Comparison of ENCODE assay signal across 8 cellular contexts in genomic region chr1:146012703-146013565, GRCh38. TPM values are rescaled to one million over a fixed set of nuclear protein-coding genes. Genes with fewer than 3 reads are reported as not detected.
DNase-seq lines count a peak whose midpoint lies in the region; ATAC-seq, FAIRE-seq and TF ChIP-seq lines count a peak whose summit lies in the region.

No MANE protein-coding gene starts in this region.

- ATAC-seq in upper lobe of right lung (peak; percentile 68), GM21526 (IDR thresholded peaks at IDR 0.05; ENCODE audit: low FRiP score, unreplicated experiment) (no peak)

- H3K4me1 ChIP-seq in liver (ENCODE audit: control insufficient read depth in 4 of 4, insufficient read depth in 4 of 4, low read length in 3 of 4) (peaks cover 0 to 4% (median 1%) of the 10 kb centered on the region in 4 donors), upper lobe of right lung (peaks cover 18% of the 10 kb centered on the region)

- peak; percentile 85 for DNase-seq in ACHN
- peak; percentile 73 for DNase-seq in GM12865 (ENCODE audit: low read depth)
- DNase-seq in NCI-H187 treated with DMSO at 0.1 percent for 48 hours (lab: John Stamatoyannopoulos, UW) = peak; percentile 72
- DNase-seq in T-helper 2 cell treated with Interferon-gamma antibody and Interleukin-4, amounts not matched to agents 5 μg/mL and 100 μg/mL, for 36 hours (ENCODE audit: low spot score) = peak; percentile 58
- no peak for DNase-seq in upper lobe of right lung

- TF ChIP-seq RAD21 in liver (IDR thresholded peaks at IDR 0.05) = peak; percentile 95 to 96

- no peaks in the 10 kb centered on the region for H3K9me3 Mint-ChIP-seq in T-helper 2 cell treated with Interferon-gamma antibody and Interleukin-4, amounts not matched to agents 5 μg/mL and 100 μg/mL, for 36 hours

- H3K4me3 Mint-ChIP-seq in T-helper 2 cell treated with Interferon-gamma antibody and Interleukin-4, amounts not matched to agents 5 μg/mL and 100 μg/mL, for 36 hours = no peak overlapping the region

- FAIRE-seq in colon (lab: Jason Lieb, UNC) = peak; percentile 49

- H3K27me3 Mint-ChIP-seq in T-helper 2 cell treated with Interferon-gamma antibody and Interleukin-4, amounts not matched to agents 5 μg/mL and 100 μg/mL, for 36 hours (ENCODE audit: low read depth) = peaks cover 31% of the 10 kb centered on the region

- TF ChIP-seq CTCF in GM12865 (IDR thresholded peaks at IDR 0.05; ENCODE audit: insufficient read depth, low read depth, low read length, missing control alignments) (peak; percentile 71), liver (IDR thresholded peaks at IDR 0.05; ENCODE audit: low read depth, low read length, missing input control) (peak; percentile 76), upper lobe of right lung (IDR thresholded peaks at IDR 0.05) (peak; percentile 79)

- intact Hi-C loops in upper lobe of right lung (cut with DNase I) = loop anchor here (5.0 to 10.0 kb wide), 3 partner anchors 36 to 158 kb away; partner anchors contain the start of gene PIAS3

- H3K9ac ChIP-seq in liver (ENCODE audit: low read depth in 1 of 2, low read length in 2 of 2) = no peak overlapping the region

- H3K4me3 ChIP-seq in GM12865 (ENCODE audit: low read depth, low read length) (no peak overlapping the region), liver (ENCODE audit: low read depth in 1 of 3, low read length in 3 of 3) (no peak overlapping the region), upper lobe of right lung (no peak overlapping the region)

- H3K9me3 ChIP-seq in liver (ENCODE audit: control insufficient read depth in 4 of 4, low read length in 3 of 4) (no peaks in the 10 kb centered on the region), upper lobe of right lung (no peaks in the 10 kb centered on the region)

- peaks cover 9% of the 10 kb centered on the region for H3K4me1 Mint-ChIP-seq in T-helper 2 cell treated with Interferon-gamma antibody and Interleukin-4, amounts not matched to agents 5 μg/mL and 100 μg/mL, for 36 hours (ENCODE audit: low read depth)

- H3K36me3 ChIP-seq in liver (ENCODE audit: control insufficient read depth in 4 of 4, insufficient read depth in 3 of 4, low read depth in 1 of 4, low read length in 3 of 4) = peaks cover 0 to 12% (median 5%) of the 10 kb centered on the region in 4 donors
- H3K36me3 ChIP-seq in upper lobe of right lung = no peaks in the 10 kb centered on the region

- no peaks in the 10 kb centered on the region for H3K36me3 Mint-ChIP-seq in T-helper 2 cell treated with Interferon-gamma antibody and Interleukin-4, amounts not matched to agents 5 μg/mL and 100 μg/mL, for 36 hours (ENCODE audit: low read depth)

- H3K27me3 ChIP-seq in liver (ENCODE audit: control insufficient read depth in 4 of 4, insufficient read depth in 4 of 4, low read length in 3 of 4) (no peaks in the 10 kb centered on the region), upper lobe of right lung (no peaks in the 10 kb centered on the region)

- 16% methylated on average over 4 of the region's 4 CpGs for WGBS in liver

- H3K27ac ChIP-seq in liver (ENCODE audit: low read depth in 1 of 2, low read length in 2 of 2) (no peak overlapping the region), upper lobe of right lung (no peak overlapping the region)

- in situ Hi-C loops in ACHN (cut with HindIII; ENCODE audit: low pct_ligation_motif_present, low pct_unique_long_range_greater_than_20kb, low sequenced_read_pairs) = no loop called here

- H3K27ac Mint-ChIP-seq in T-helper 2 cell treated with Interferon-gamma antibody and Interleukin-4, amounts not matched to agents 5 μg/mL and 100 μg/mL, for 36 hours = no peak overlapping the region

TF ChIP-seq in liver, 16 proteins besides CTCF, POLR2A, EP300 and RAD21:
- no peak for TF ChIP-seq GABPA (IDR thresholded peaks at IDR 0.05 in 1 of 2, conservative IDR thresholded peaks at IDR 0.05 in 1 of 2)
- TF ChIP-seq FOXA1 (IDR thresholded peaks at IDR 0.05) = no peak
- TF ChIP-seq TAF1 (conservative IDR thresholded peaks at IDR 0.05) = no peak
- TF ChIP-seq HNF4A (conservative IDR thresholded peaks at IDR 0.05) = no peak
- TF ChIP-seq HNF4G (IDR thresholded peaks at IDR 0.05) = no peak
- no peak for TF ChIP-seq NR2F2 (IDR thresholded peaks at IDR 0.05)
- TF ChIP-seq ATF3 (IDR thresholded peaks at IDR 0.05) = no peak
- no peak for TF ChIP-seq REST (IDR thresholded peaks at IDR 0.05)
- TF ChIP-seq RXRA (IDR thresholded peaks at IDR 0.05) = no peak
- no peak for TF ChIP-seq YY1 (IDR thresholded peaks at IDR 0.05)
- no peak for TF ChIP-seq SP1 (IDR thresholded peaks at IDR 0.05)
- TF ChIP-seq ZBTB33 (IDR thresholded peaks at IDR 0.05) = no peak
- no peak for TF ChIP-seq JUND (IDR thresholded peaks at IDR 0.05)
- no peak for TF ChIP-seq MAX (IDR thresholded peaks at IDR 0.05)
- TF ChIP-seq EGR1 (IDR thresholded peaks at IDR 0.05; ENCODE audit: low read depth in 2 of 2) = no peak
- TF ChIP-seq FOXA2 (IDR thresholded peaks at IDR 0.05) = no peak

RNA-seq across cellular contexts. Expression of gene HJV, which starts 8.6 kb away (rescaled TPM):
- total RNA-seq in liver = 10 to 100 TPM; 68.0 to 80.5 TPM
- polyA plus RNA-seq in liver = 100 to 1,000 TPM; 115 to 138 TPM
- not detected for total RNA-seq in upper lobe of right lung

RNA-seq across cellular contexts. Expression of gene TXNIP, which starts 16.6 kb away (rescaled TPM):
- total RNA-seq in liver (100 to 1,000 TPM in 1 of 2 donors, 10 to 100 TPM in 1; 84.7 to 223 TPM), upper lobe of right lung (945 TPM)
- polyA plus RNA-seq in liver = 10 to 100 TPM; 53.8 to 99.2 TPM

RNA-seq across cellular contexts. Expression of gene POLR3GL, which starts 48.4 kb away (rescaled TPM):
- total RNA-seq in liver = 10 to 100 TPM; 11.9 to 12.7 TPM
- 10 to 100 TPM; 19.8 to 23.4 TPM for polyA plus RNA-seq in liver
- total RNA-seq in upper lobe of right lung = 21.4 TPM

RNA-seq across cellular contexts. Expression of gene ANKRD34A, which starts 48.6 kb away (rescaled TPM):
- total RNA-seq in liver (under 1 TPM in 1 of 2 donors, not detected in 1; 0.17 TPM), upper lobe of right lung (0.69 TPM)
- under 1 TPM; 0.06 to 0.13 TPM for polyA plus RNA-seq in liver

RNA-seq across cellular contexts. Expression of gene LIX1L, which starts 55.1 kb away (rescaled TPM):
- total RNA-seq in liver (1 to 10 TPM; 6.5 to 8.6 TPM), upper lobe of right lung (32.8 TPM)
- polyA plus RNA-seq in liver = 1 to 10 TPM; 4.6 to 6.0 TPM

Comparison
In these comparisons a context has a peak if more than half of its experiments do, and no peak if none do; other contexts are left out.
1. RNA of gene HJV, which starts 8.6 kb away (total RNA-seq): 68.0 to 80.5 TPM in liver; not detected in upper lobe of right lung (single experiment); every median in the first group is over 10 times any median in the second.
2. Peak in every context shown above with its lines, with median percentiles within 50 percentile points of each other: CTCF ChIP-seq.